ENCODE assay signal across 21 cellular contexts in the genomic region with DNA sequence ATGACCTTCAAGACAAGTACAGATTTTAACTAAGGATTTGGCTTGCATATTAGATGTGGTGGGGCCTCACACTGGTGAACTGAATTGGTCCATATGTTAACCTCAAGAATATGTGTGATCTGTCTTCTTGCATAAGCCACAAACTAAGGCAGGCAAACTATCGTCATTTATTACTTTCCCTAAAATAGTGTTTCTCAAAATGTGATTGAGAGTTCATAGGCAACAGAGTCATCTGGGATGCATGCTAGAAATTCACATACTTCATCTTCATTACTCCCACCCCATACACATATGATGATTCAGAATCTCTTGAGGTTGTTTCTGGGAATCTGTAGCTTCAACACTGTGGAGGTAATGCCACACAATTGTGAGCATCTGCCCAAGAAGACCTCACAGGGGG.
"Had no signal": no experiment of that assay in that cellular context is flagged by ENCODE, and none has a peak within 500 bp of the region (broad histone marks: within the 10 kb centered on the region; RNA-seq: fewer than 3 reads in every experiment).

No MANE protein-coding gene starts in this region.

- H3K9me3 ChIP-seq: heart left ventricle, neutrophil, pancreas, psoas muscle, right atrium auricular region, tibial artery had no signal

- DNase-seq: activated CD4-positive, alpha-beta T cell treated with anti-CD3 and anti-CD28 coated beads for 48 hours; activated CD8-positive, alpha-beta memory T cell treated with anti-CD3 and anti-CD28 coated beads, Interleukin-2, amount 10 ng/mL, durations not matched to agents 7 days and 5 days; activated CD8-positive, alpha-beta T cell treated with anti-CD3 and anti-CD28 coated beads for 36 hours; activated effector memory CD4-positive, alpha-beta T cell treated with anti-CD3 and anti-CD28 coated beads, Interleukin-2, amount 50 U/mL, for 16 hours; activated naive CD4-positive, alpha-beta T cell treated with anti-CD3 and anti-CD28 coated beads, Interleukin-2, amount 10 ng/mL, durations not matched to agents 7 days and 5 days; activated T-cell treated with anti-CD3 and anti-CD28 coated beads for 4 hours; anterior cingulate cortex; brain microvascular endothelial cell; caudate nucleus; effector CD8-positive, alpha-beta T cell; heart left ventricle; left cardiac atrium; pancreas; psoas muscle; stimulated activated CD4-positive, alpha-beta T cell treated with anti-CD3 and anti-CD28 coated beads, Interleukin-2, amount 100 ng/mL, for 24 hours; stimulated activated naive CD8-positive, alpha-beta T cell treated with anti-CD3 and anti-CD28 coated beads, Interleukin-15, amount 100 ng/mL, for 72 hours; tibial artery had no signal

- H3K36me3 ChIP-seq: brain microvascular endothelial cell, heart left ventricle, neutrophil, pancreas, right atrium auricular region, tibial artery had no signal

- H3K27me3 ChIP-seq: brain microvascular endothelial cell, heart left ventricle, neutrophil, pancreas, right atrium auricular region, tibial artery had no signal

- H3K4me1 ChIP-seq: heart left ventricle, pancreas, psoas muscle, right atrium auricular region had no signal

- ATAC-seq: activated CD8-positive, alpha-beta memory T cell treated with anti-CD3 and anti-CD28 coated beads, Interleukin-2, amount 10 ng/mL, durations not matched to agents 7 days and 5 days; activated CD8-positive, alpha-beta T cell treated with anti-CD3 and anti-CD28 coated beads for 36 hours; heart left ventricle; left cardiac atrium; pancreas; psoas muscle; stimulated activated effector memory CD8-positive, alpha-beta T cell treated with anti-CD3 and anti-CD28 coated beads, Interleukin-12 subunit alpha, Interleukin-12 subunit beta, amount 100 ng/mL, for 72 hours; stimulated activated naive CD8-positive, alpha-beta T cell treated with anti-CD3 and anti-CD28 coated beads, Interleukin-15, amount 100 ng/mL, for 72 hours had no signal

- H3K4me3 ChIP-seq: heart left ventricle, pancreas, psoas muscle, right atrium auricular region, skin epidermis, tibial artery had no signal
